Comparison of ENCODE assay signal across 42 cellular contexts in genomic region chrX:9921407-9921806, GRCh38. TPM values are rescaled to one million over a fixed set of nuclear protein-coding genes. Genes with fewer than 3 reads are reported as not detected.
"Had no signal": no experiment of that assay in that cellular context is flagged by ENCODE, and none has a peak within 500 bp of the region (broad histone marks: within the 10 kb centered on the region; RNA-seq: fewer than 3 reads in every experiment).

No MANE protein-coding gene starts in this region.

- H3K4me3 ChIP-seq: adrenal gland, ascending aorta, body of pancreas, breast epithelium, cardiac muscle cell had no signal

- H3K27ac Mint-ChIP-seq: activated naive CD4-positive, alpha-beta T cell treated with anti-CD3 and anti-CD28 coated beads for 36 hours; activated naive CD4-positive, alpha-beta T cell treated with anti-CD3 and anti-CD28 coated beads, Interleukin-2, amount 10 ng/mL, durations not matched to agents 7 days and 5 days; activated naive CD4-positive, alpha-beta T cell treated with anti-CD3 and anti-CD28 coated beads, Interleukin-2, amount 50 U/mL, for 24 hours; activated naive CD4-positive, alpha-beta T cell treated with anti-CD3 and anti-CD28 coated beads, Interleukin-2, amount 50 U/mL, for 72 hours; activated naive CD8-positive, alpha-beta T cell; activated naive CD8-positive, alpha-beta T cell treated with anti-CD3 and anti-CD28 coated beads for 36 hours; activated naive CD8-positive, alpha-beta T cell treated with anti-CD3 and anti-CD28 coated beads, Interleukin-2, amount 10 ng/mL, durations not matched to agents 7 days and 5 days; activated naive CD8-positive, alpha-beta T cell treated with anti-CD3 and anti-CD28 coated beads, Interleukin-2, amount 50 U/mL, for 24 hours; activated T-cell treated with anti-CD3 and anti-CD28 coated beads, Interleukin-2, amount 50 U/mL, for 24 hours; activated T-cell treated with anti-CD3 and anti-CD28 coated beads, Interleukin-2, amount 50 U/mL, for 72 hours; activated T-helper 1 cell treated with anti-CD3 and anti-CD28 coated beads, Interleukin-12 subunit alpha, Interleukin-12 subunit beta, Interleukin-2, Interleukin-4 antibody, amounts not matched to agents 30 ng/mL and 10 ng/mL and 1 ng/mL, durations not matched to agents 14 hours and 24 hours and 36 hours; activated T-helper 17 cell treated with anti-CD3 and anti-CD28 coated beads, Interleukin-2, amount 50 U/mL, for 72 hours; activated T-helper 2 cell treated with anti-CD3 and anti-CD28 coated beads, Interferon-gamma antibody, Interleukin-2, Interleukin-4, amounts not matched to agents 10 μg/mL and 5 μg/mL and 100 μg/mL, durations not matched to agents 14 hours and 24 hours and 36 hours had no signal

- DNase-seq: activated effector memory CD4-positive, alpha-beta T cell treated with anti-CD3 and anti-CD28 coated beads, Interleukin-2, amount 50 U/mL, for 16 hours; activated effector memory CD4-positive, alpha-beta T cell treated with Interleukin-2 at 50 U/mL for 16 hours; activated gamma-delta T cell; activated gamma-delta T cell treated with Interleukin-2 at 50 U/mL for 16 hours; activated naive CD4-positive, alpha-beta T cell; activated naive CD4-positive, alpha-beta T cell treated with anti-CD3 and anti-CD28 coated beads for 36 hours; activated naive CD4-positive, alpha-beta T cell treated with anti-CD3 and anti-CD28 coated beads, Interleukin-2, amount 10 ng/mL, durations not matched to agents 7 days and 5 days; activated naive CD4-positive, alpha-beta T cell treated with anti-CD3 and anti-CD28 coated beads, Interleukin-2, amount 50 U/mL, for 16 hours; activated naive CD4-positive, alpha-beta T cell treated with Interleukin-2 at 50 U/mL for 16 hours; activated naive CD8-positive, alpha-beta T cell treated with anti-CD3 and anti-CD28 coated beads for 36 hours; activated naive CD8-positive, alpha-beta T cell treated with anti-CD3 and anti-CD28 coated beads, Interleukin-2, amount 10 ng/mL, durations not matched to agents 7 days and 5 days; activated naive CD8-positive, alpha-beta T cell treated with anti-CD3 and anti-CD28 coated beads, Interleukin-2, amount 50 U/mL, for 24 hours; activated T-cell treated with anti-CD3 and anti-CD28 coated beads, Interleukin-2, amount 50 U/mL, for 1 hour; activated T-cell treated with anti-CD3 and anti-CD28 coated beads, Interleukin-2, amount 50 U/mL, for 24 hours; activated T-cell treated with anti-CD3 and anti-CD28 coated beads, Interleukin-2, amount 50 U/mL, for 4 hours; activated T-cell treated with anti-CD3 and anti-CD28 coated beads, Interleukin-2, amount 50 U/mL, for 48 hours; activated T-cell treated with anti-CD3 and anti-CD28 coated beads, Interleukin-2, amount 50 U/mL, for 72 hours; adrenal gland; amniotic stem cell; amygdala; anterior cingulate cortex; aorta; body of pancreas; brain microvascular endothelial cell; caudate nucleus; central memory CD4-positive, alpha-beta T cell; cerebellar nuclear complex had no signal

- H3K9me3 ChIP-seq: adrenal gland, ascending aorta, body of pancreas had no signal

- H3K4me3 Mint-ChIP-seq: activated naive CD4-positive, alpha-beta T cell treated with anti-CD3 and anti-CD28 coated beads for 36 hours; activated naive CD4-positive, alpha-beta T cell treated with anti-CD3 and anti-CD28 coated beads, Interleukin-2, amount 10 ng/mL, durations not matched to agents 7 days and 5 days; activated naive CD4-positive, alpha-beta T cell treated with anti-CD3 and anti-CD28 coated beads, Interleukin-2, amount 50 U/mL, for 24 hours; activated naive CD8-positive, alpha-beta T cell; activated naive CD8-positive, alpha-beta T cell treated with anti-CD3 and anti-CD28 coated beads for 36 hours; activated naive CD8-positive, alpha-beta T cell treated with anti-CD3 and anti-CD28 coated beads, Interleukin-2, amount 10 ng/mL, durations not matched to agents 7 days and 5 days; activated naive CD8-positive, alpha-beta T cell treated with anti-CD3 and anti-CD28 coated beads, Interleukin-2, amount 50 U/mL, for 24 hours; activated T-cell treated with anti-CD3 and anti-CD28 coated beads, Interleukin-2, amount 50 U/mL, for 24 hours; activated T-cell treated with anti-CD3 and anti-CD28 coated beads, Interleukin-2, amount 50 U/mL, for 4 hours; activated T-cell treated with anti-CD3 and anti-CD28 coated beads, Interleukin-2, amount 50 U/mL, for 72 hours; activated T-helper 1 cell treated with anti-CD3 and anti-CD28 coated beads, Interleukin-12 subunit alpha, Interleukin-12 subunit beta, Interleukin-2, Interleukin-4 antibody, amounts not matched to agents 30 ng/mL and 10 ng/mL and 1 ng/mL, durations not matched to agents 14 hours and 24 hours and 36 hours; activated T-helper 17 cell treated with anti-CD3 and anti-CD28 coated beads, Interleukin-2, amount 50 U/mL, for 72 hours; brain; central memory CD8-positive, alpha-beta T cell had no signal

- H3K9me3 Mint-ChIP-seq: activated naive CD4-positive, alpha-beta T cell treated with anti-CD3 and anti-CD28 coated beads for 36 hours; activated naive CD4-positive, alpha-beta T cell treated with anti-CD3 and anti-CD28 coated beads, Interleukin-2, amount 10 ng/mL, durations not matched to agents 7 days and 5 days; activated naive CD4-positive, alpha-beta T cell treated with anti-CD3 and anti-CD28 coated beads, Interleukin-2, amount 50 U/mL, for 24 hours; activated naive CD4-positive, alpha-beta T cell treated with anti-CD3 and anti-CD28 coated beads, Interleukin-2, amount 50 U/mL, for 72 hours; activated naive CD8-positive, alpha-beta T cell treated with anti-CD3 and anti-CD28 coated beads for 36 hours; activated naive CD8-positive, alpha-beta T cell treated with anti-CD3 and anti-CD28 coated beads, Interleukin-2, amount 10 ng/mL, durations not matched to agents 7 days and 5 days; activated naive CD8-positive, alpha-beta T cell treated with anti-CD3 and anti-CD28 coated beads, Interleukin-2, amount 50 U/mL, for 24 hours; activated T-cell treated with anti-CD3 and anti-CD28 coated beads, Interleukin-2, amount 50 U/mL, for 24 hours; activated T-cell treated with anti-CD3 and anti-CD28 coated beads, Interleukin-2, amount 50 U/mL, for 4 hours; activated T-cell treated with anti-CD3 and anti-CD28 coated beads, Interleukin-2, amount 50 U/mL, for 72 hours; activated T-helper 1 cell treated with anti-CD3 and anti-CD28 coated beads, Interleukin-12 subunit alpha, Interleukin-12 subunit beta, Interleukin-2, Interleukin-4 antibody, amounts not matched to agents 30 ng/mL and 10 ng/mL and 1 ng/mL, durations not matched to agents 14 hours and 24 hours and 36 hours; activated T-helper 17 cell treated with anti-CD3 and anti-CD28 coated beads, Interleukin-2, amount 50 U/mL, for 72 hours; activated T-helper 2 cell treated with anti-CD3 and anti-CD28 coated beads, Interferon-gamma antibody, Interleukin-2, Interleukin-4, amounts not matched to agents 10 μg/mL and 5 μg/mL and 100 μg/mL, durations not matched to agents 14 hours and 24 hours and 36 hours; central memory CD8-positive, alpha-beta T cell had no signal

- ATAC-seq: activated naive CD4-positive, alpha-beta T cell treated with anti-CD3 and anti-CD28 coated beads, Interleukin-2, amount 50 U/mL, for 72 hours; activated naive CD8-positive, alpha-beta T cell treated with anti-CD3 and anti-CD28 coated beads, Interleukin-2, amount 50 U/mL, for 24 hours; activated T-cell treated with anti-CD3 and anti-CD28 coated beads, Interleukin-2, amount 50 U/mL, for 4 hours; activated T-cell treated with anti-CD3 and anti-CD28 coated beads, Interleukin-2, amount 50 U/mL, for 72 hours; activated T-helper 17 cell treated with anti-CD3 and anti-CD28 coated beads, Interleukin-2, amount 50 U/mL, for 72 hours; body of pancreas had no signal

- H3K4me1 ChIP-seq: adrenal gland, ascending aorta, body of pancreas, breast epithelium had no signal

- H3K27me3 ChIP-seq: adrenal gland, ascending aorta, body of pancreas, brain microvascular endothelial cell, cardiac muscle cell had no signal

- H3K4me1 Mint-ChIP-seq: activated naive CD4-positive, alpha-beta T cell treated with anti-CD3 and anti-CD28 coated beads, Interleukin-2, amount 10 ng/mL, durations not matched to agents 7 days and 5 days; activated naive CD4-positive, alpha-beta T cell treated with anti-CD3 and anti-CD28 coated beads, Interleukin-2, amount 50 U/mL, for 24 hours; activated naive CD8-positive, alpha-beta T cell treated with anti-CD3 and anti-CD28 coated beads for 36 hours; activated naive CD8-positive, alpha-beta T cell treated with anti-CD3 and anti-CD28 coated beads, Interleukin-2, amount 10 ng/mL, durations not matched to agents 7 days and 5 days; activated naive CD8-positive, alpha-beta T cell treated with anti-CD3 and anti-CD28 coated beads, Interleukin-2, amount 50 U/mL, for 24 hours; activated T-helper 17 cell treated with anti-CD3 and anti-CD28 coated beads, Interleukin-2, amount 50 U/mL, for 72 hours; central memory CD8-positive, alpha-beta T cell had no signal

- H3K36me3 Mint-ChIP-seq: activated naive CD4-positive, alpha-beta T cell treated with anti-CD3 and anti-CD28 coated beads, Interleukin-2, amount 10 ng/mL, durations not matched to agents 7 days and 5 days; activated naive CD4-positive, alpha-beta T cell treated with anti-CD3 and anti-CD28 coated beads, Interleukin-2, amount 50 U/mL, for 24 hours; activated naive CD4-positive, alpha-beta T cell treated with anti-CD3 and anti-CD28 coated beads, Interleukin-2, amount 50 U/mL, for 72 hours; activated naive CD8-positive, alpha-beta T cell; activated naive CD8-positive, alpha-beta T cell treated with anti-CD3 and anti-CD28 coated beads for 36 hours; activated naive CD8-positive, alpha-beta T cell treated with anti-CD3 and anti-CD28 coated beads, Interleukin-2, amount 10 ng/mL, durations not matched to agents 7 days and 5 days had no signal

- H3K27ac ChIP-seq: adrenal gland, ascending aorta, body of pancreas, brain microvascular endothelial cell, breast epithelium, cardiac muscle cell had no signal

- FAIRE-seq: bronchial epithelial cell had no signal

- H3K27me3 Mint-ChIP-seq: activated naive CD4-positive, alpha-beta T cell treated with anti-CD3 and anti-CD28 coated beads, Interleukin-2, amount 50 U/mL, for 24 hours; activated naive CD8-positive, alpha-beta T cell treated with anti-CD3 and anti-CD28 coated beads for 36 hours had no signal

- H3K36me3 ChIP-seq: adrenal gland, ascending aorta, brain microvascular endothelial cell, breast epithelium, cardiac muscle cell had no signal

RNA-seq across cellular contexts. Expression of gene CLDN34, which starts 45.8 kb away (rescaled TPM):
- total RNA-seq: activated naive CD4-positive, alpha-beta T cell treated with anti-CD3 and anti-CD28 coated beads for 36 hours; activated naive CD4-positive, alpha-beta T cell treated with anti-CD3 and anti-CD28 coated beads, Interleukin-2, amount 50 U/mL, for 72 hours; activated naive CD8-positive, alpha-beta T cell treated with anti-CD3 and anti-CD28 coated beads for 36 hours; activated naive CD8-positive, alpha-beta T cell treated with anti-CD3 and anti-CD28 coated beads, Interleukin-2, amount 10 ng/mL, durations not matched to agents 7 days and 5 days; activated T-cell treated with anti-CD3 and anti-CD28 coated beads, Interleukin-2, amount 50 U/mL, for 4 hours; activated T-cell treated with anti-CD3 and anti-CD28 coated beads, Interleukin-2, amount 50 U/mL, for 72 hours; activated T-helper 1 cell treated with anti-CD3 and anti-CD28 coated beads, Interleukin-12 subunit alpha, Interleukin-12 subunit beta, Interleukin-2, Interleukin-4 antibody, amounts not matched to agents 30 ng/mL and 10 ng/mL and 1 ng/mL, durations not matched to agents 14 hours and 24 hours and 36 hours; activated T-helper 17 cell treated with anti-CD3 and anti-CD28 coated beads, Interleukin-2, amount 50 U/mL, for 72 hours; activated T-helper 2 cell treated with anti-CD3 and anti-CD28 coated beads, Interferon-gamma antibody, Interleukin-2, Interleukin-4, amounts not matched to agents 10 μg/mL and 5 μg/mL and 100 μg/mL, durations not matched to agents 14 hours and 24 hours and 36 hours; ascending aorta; bronchial epithelial cell; cardiac muscle cell; cardiac septum; chondrocyte had no signal
- polyA plus RNA-seq: adipose tissue, aorta, cardiac muscle cell had no signal
